Comparison of ENCODE assay signal across 26 cellular contexts in the genomic region with DNA sequence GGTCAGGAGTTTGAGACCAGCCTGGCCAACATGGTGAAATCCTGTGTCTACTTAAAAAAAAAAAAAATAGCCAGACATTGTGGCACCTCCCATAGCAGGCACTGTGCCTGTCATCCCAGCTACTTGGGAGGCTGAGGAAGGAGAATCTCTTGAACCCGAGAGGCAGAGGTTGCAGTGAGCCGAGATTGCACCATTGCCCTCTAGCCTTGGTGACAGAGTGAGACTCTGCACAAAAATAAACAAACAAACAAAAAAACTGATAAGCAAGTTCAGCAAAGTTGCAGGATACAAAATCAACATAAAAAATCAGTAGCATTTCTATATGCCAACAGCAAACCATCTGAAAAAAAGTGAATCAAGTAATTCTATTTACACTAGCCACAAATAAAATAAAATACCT.
"Had no signal": no experiment of that assay in that cellular context is flagged by ENCODE, and none has a peak within 500 bp of the region (broad histone marks: within the 10 kb centered on the region; RNA-seq: fewer than 3 reads in every experiment).

No MANE protein-coding gene starts in this region.

- H3K27ac ChIP-seq: stomach, suprapubic skin, testis, thoracic aorta, thyroid gland, tibial artery, tibial nerve, transverse colon, upper lobe of left lung, upper lobe of right lung, uterus, vagina had no signal

- DNase-seq: stimulated activated CD4-positive, alpha-beta T cell treated with anti-CD3 and anti-CD28 coated beads, Interleukin-2, amount 100 ng/mL, for 48 hours; stimulated activated CD4-positive, alpha-beta T cell treated with anti-CD3 and anti-CD28 coated beads, Interleukin-4, amount 100 ng/mL, for 1 hour; stimulated activated CD4-positive, alpha-beta T cell treated with anti-CD3 and anti-CD28 coated beads, Interleukin-4, amount 100 ng/mL, for 24 hours; stimulated activated CD4-positive, alpha-beta T cell treated with anti-CD3 and anti-CD28 coated beads, Interleukin-4, amount 100 ng/mL, for 4 hours; stimulated activated CD8-positive, alpha-beta memory T cell treated with anti-CD3 and anti-CD28 coated beads, Interleukin-4, amount 100 ng/mL, for 48 hours; stimulated activated naive B cell treated with anti-CD40 and anti-IgM and Interleukin-4, amounts not matched to agents 10 μg/mL and 1 μg/mL and 100 μg/mL, for 72 hours; stimulated activated naive CD4-positive, alpha-beta T cell; stimulated activated naive CD4-positive, alpha-beta T cell treated with Interleukin-2 at 50 U/mL for 16 hours; stimulated activated naive CD8-positive, alpha-beta T cell treated with anti-CD3 and anti-CD28 coated beads, Interleukin-15, amount 100 ng/mL, for 72 hours; stimulated activated naive CD8-positive, alpha-beta T cell treated with anti-CD3 and anti-CD28 coated beads, Interleukin-15, Interleukin-2, amounts not matched to agents 100 U/mL and 50 U/mL, for 24 hours; stomach; substantia nigra; testis; thyroid gland; tibial artery; transverse colon; upper lobe of left lung; upper lobe of right lung; uterus had no signal

- H3K36me3 ChIP-seq: stomach, suprapubic skin, thoracic aorta, thyroid gland, tibial artery, tibial nerve, transverse colon, upper lobe of left lung, upper lobe of right lung, uterus, vagina had no signal

- H3K9me3 ChIP-seq: stomach, suprapubic skin, testis, thoracic aorta, thyroid gland, tibial artery, transverse colon, upper lobe of left lung, upper lobe of right lung, uterus, vagina had no signal

- H3K4me3 ChIP-seq: stomach, suprapubic skin, testis, thoracic aorta, thyroid gland, tibial artery, tibial nerve, transverse colon, upper lobe of left lung, upper lobe of right lung, uterus, vagina had no signal

- H3K4me1 ChIP-seq: stomach, testis, transverse colon, uterus had no signal

- ATAC-seq: stimulated activated effector memory CD8-positive, alpha-beta T cell treated with anti-CD3 and anti-CD28 coated beads, Interleukin-12 subunit alpha, Interleukin-12 subunit beta, amount 100 ng/mL, for 72 hours; stimulated activated memory B cell treated with anti-CD40 and anti-IgM and Interleukin-4, amounts not matched to agents 10 μg/mL and 1 μg/mL and 100 μg/mL, for 72 hours; stimulated activated naive B cell treated with anti-CD40 and anti-IgM and Interleukin-4, amounts not matched to agents 10 μg/mL and 1 μg/mL and 100 μg/mL, for 72 hours; stimulated activated naive CD8-positive, alpha-beta T cell treated with anti-CD3 and anti-CD28 coated beads, Interleukin-15, amount 100 ng/mL, for 72 hours; stimulated activated naive CD8-positive, alpha-beta T cell treated with anti-CD3 and anti-CD28 coated beads, Interleukin-15, Interleukin-2, amounts not matched to agents 100 U/mL and 50 U/mL, for 24 hours; upper lobe of right lung had no signal

- FAIRE-seq: urothelium cell line had no signal

- H3K27me3 ChIP-seq: stomach, suprapubic skin, testis, thyroid gland, tibial artery, tibial nerve, transverse colon, upper lobe of left lung, upper lobe of right lung, uterus, vagina had no signal
